9 cellular contexts compared by ENCODE assay signal in the genomic region with DNA sequence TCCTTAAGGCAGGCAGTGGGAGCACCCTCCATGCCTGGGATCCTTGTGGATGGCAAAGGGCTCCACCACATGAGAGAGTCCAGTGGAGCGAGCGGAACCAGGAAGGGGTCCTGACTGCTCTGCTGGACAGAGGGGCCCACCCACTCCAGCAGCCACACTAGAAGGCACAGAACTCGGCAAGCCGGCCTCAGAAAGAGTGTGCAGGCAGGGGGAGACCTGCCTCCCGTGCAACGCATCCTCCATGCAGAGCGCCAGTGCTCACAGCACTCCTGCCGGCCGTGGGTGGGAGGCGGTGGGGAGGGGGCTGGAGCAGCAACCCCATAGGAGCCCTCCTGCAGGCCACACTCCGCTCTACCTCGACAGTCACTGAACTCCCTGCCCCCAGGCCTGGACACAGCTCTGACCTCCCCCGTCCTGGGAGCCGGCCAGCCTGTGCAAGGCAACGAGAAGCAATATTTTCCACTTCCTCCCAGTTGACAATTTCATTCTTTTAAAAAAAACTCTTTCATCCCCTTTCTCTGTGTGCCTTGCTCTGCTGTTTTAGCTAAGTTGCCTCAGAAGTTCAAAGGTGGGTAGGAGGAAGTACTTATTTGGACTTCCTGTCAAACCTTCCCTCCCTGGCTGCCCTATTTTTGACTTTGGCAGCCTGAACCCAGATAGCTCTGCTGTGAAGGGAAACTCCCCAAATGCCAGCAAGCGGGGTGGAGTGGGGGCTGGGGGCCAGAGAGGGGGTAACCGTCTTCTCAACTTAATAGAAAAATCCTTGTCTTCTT. TPM values are rescaled to one million over a fixed set of nuclear protein-coding genes. Genes with fewer than 3 reads are reported as not detected.
DNase-seq lines count a peak whose midpoint lies in the region; ATAC-seq lines count a peak whose summit lies in the region.
"Had no signal": no experiment of that assay in that cellular context is flagged by ENCODE, and none has a peak within 500 bp of the region (broad histone marks: within the 10 kb centered on the region; RNA-seq: fewer than 3 reads in every experiment).

No MANE protein-coding gene starts in this region.

- H3K36me3 Mint-ChIP-seq in naive B cell, result no peaks in the 10 kb centered on the region

- no peaks in the 10 kb centered on the region for H3K9me3 Mint-ChIP-seq in naive B cell

- peak overlapping the region in 7 of 8 donors; percentile 53 to 86 (median 77) for H3K4me3 Mint-ChIP-seq in naive B cell

- peak; percentile 85 for ATAC-seq in GM18517 (IDR thresholded peaks at IDR 0.05; ENCODE audit: unreplicated experiment)
- peak; percentile 76 for ATAC-seq in HG02870 (IDR thresholded peaks at IDR 0.05; ENCODE audit: unreplicated experiment)
- ATAC-seq in naive B cell (ENCODE audit: low read depth in 2 of 2), result peak; percentile 88 to 91
- ATAC-seq: HCT116 had no signal

- H3K27me3 Mint-ChIP-seq in naive B cell, result peaks cover 0 to 7% (median 0%) of the 10 kb centered on the region in 3 donors

- peak; percentile 83 for DNase-seq in RPMI8226
- DNase-seq in activated gamma-delta T cell treated with anti-CD3 and anti-CD28 coated beads, Interleukin-2, amount 50 U/mL, for 16 hours (ENCODE audit: low read depth), result peak; percentile 57
- DNase-seq in naive B cell, result no peak
- no peak for DNase-seq in SHP77 treated with DMSO at 0.1 percent for 48 hours (lab: John Stamatoyannopoulos, UW)
- no peak for DNase-seq in cerebellar cortex (ENCODE audit: low spot score)
- no peak for DNase-seq in COR-L47 (lab: John Stamatoyannopoulos, UW)

- peak overlapping the region in 3 of 6 donors; percentile 27 to 88 (median 83) for H3K27ac Mint-ChIP-seq in naive B cell

- peaks cover 25 to 43% (median 32%) of the 10 kb centered on the region in 3 donors for H3K4me1 Mint-ChIP-seq in naive B cell

RNA-seq across cellular contexts. Expression of gene LCP2, which starts 5.3 kb away (rescaled TPM):
- polyA plus RNA-seq in naive B cell (ENCODE audit: low read depth in 6 of 6), result 10 to 100 TPM in 2 of 6 donors, 1 to 10 TPM in 4; 2.9 to 28.7 (median 9.5) TPM

Comparison
In these comparisons a context has a peak if more than half of its experiments do, and no peak if none do; other contexts are left out.
1. DNase-seq: peak in RPMI8226 (single experiment) and activated gamma-delta T cell treated with anti-CD3 and anti-CD28 coated beads, Interleukin-2, amount 50 U/mL, for 16 hours (single experiment); none in naive B cell (single experiment), SHP77 treated with DMSO at 0.1 percent for 48 hours (single experiment), cerebellar cortex (single experiment) and COR-L47 (single experiment).
2. Peak in every context shown above with its lines, with median percentiles within 50 percentile points of each other: ATAC-seq.